6 cellular contexts compared by ENCODE assay signal in the genomic region with DNA sequence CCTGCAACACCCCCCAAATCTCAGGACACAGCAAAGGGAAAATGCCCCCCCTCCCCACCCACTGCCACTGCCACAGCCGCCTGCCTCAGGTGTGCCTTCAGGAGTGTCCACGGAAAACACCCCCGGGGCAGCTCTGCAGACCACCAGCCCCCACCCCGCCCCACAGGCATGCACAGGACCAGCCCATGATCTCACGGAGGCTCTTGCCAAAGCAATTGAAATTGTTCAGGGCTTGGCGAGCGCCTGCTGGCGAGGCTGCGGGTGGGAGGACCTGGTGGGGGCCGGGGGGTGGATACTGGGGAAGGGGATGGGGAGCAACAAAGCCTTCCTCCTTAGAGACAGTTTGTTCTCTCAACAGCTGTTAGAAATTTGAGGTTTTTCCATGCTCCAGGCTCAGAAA.
"Had no signal": no experiment of that assay in that cellular context is flagged by ENCODE, and none has a peak within 500 bp of the region (broad histone marks: within the 10 kb centered on the region; RNA-seq: fewer than 3 reads in every experiment).

No MANE protein-coding gene starts in this region.

- H3K27ac ChIP-seq: GM23248 had no signal

- DNase-seq: GM23248, GOT3, H9, HCEC 1CT, IMR-90 had no signal

- H3K4me3 ChIP-seq: GM23248, K562 had no signal

- H2AFZ ChIP-seq: GM23248 had no signal

- H3K9ac ChIP-seq: GM23248 had no signal

- ATAC-seq: K562 had no signal
